Comparison of ENCODE assay signal across 1 cellular context in genomic region chr13:110519506-110519905, GRCh38.
TF ChIP-seq lines count a peak whose summit lies in the region.

No MANE protein-coding gene starts in this region.

TF ChIP-seq in SK-N-SH, 30 proteins besides CTCF, POLR2A, EP300 and RAD21:
- TF ChIP-seq SMC3 (IDR thresholded peaks at IDR 0.05; ENCODE audit: low read depth, low read length) (no peak), IRF3 (IDR thresholded peaks at IDR 0.05; ENCODE audit: low read depth, low read length) (no peak), ZBTB33 (IDR thresholded peaks at IDR 0.05; ENCODE audit: borderline replicate concordance, low read depth) (no peak), POLR2AphosphoS5 (IDR thresholded peaks at IDR 0.05; ENCODE audit: low read depth, low read length) (no peak), JUND (IDR thresholded peaks at IDR 0.05) (no peak), MEF2A (IDR thresholded peaks at IDR 0.05; ENCODE audit: borderline replicate concordance, low read depth) (no peak), GABPA (IDR thresholded peaks at IDR 0.05; ENCODE audit: low read depth) (no peak), MXI1 (IDR thresholded peaks at IDR 0.05; ENCODE audit: low read depth, low read length) (no peak), FOXM1 (IDR thresholded peaks at IDR 0.05; ENCODE audit: low read depth) (no peak), SIN3A (IDR thresholded peaks at IDR 0.05; ENCODE audit: borderline replicate concordance, low read depth, low read length) (no peak), RXRA (IDR thresholded peaks at IDR 0.05; ENCODE audit: borderline replicate concordance, low read depth) (no peak), GATA2 (CRISPR knock-in tag; IDR thresholded peaks at IDR 0.05) (no peak), YY1 (IDR thresholded peaks at IDR 0.05; ENCODE audit: low read depth) (no peak), TAF1 (IDR thresholded peaks at IDR 0.05; ENCODE audit: borderline replicate concordance, low read depth, low read length) (no peak)
